ENCODE assay signal across 1 cellular context in genomic region chr22:29464581-29464980, GRCh38.
TF ChIP-seq lines count a peak whose summit lies in the region.

No MANE protein-coding gene starts in this region.

TF ChIP-seq in HepG2, 621 proteins besides CTCF, POLR2A, EP300 and RAD21 (continued from another document):
- TF ChIP-seq ZBTB8A (CRISPR knock-in tag; IDR thresholded peaks at IDR 0.05; ENCODE audit: borderline replicate concordance, low read depth): no peak
TF ChIP-seq in HepG2: peak in this region for 1.
